34 cellular contexts compared by ENCODE assay signal in genomic region chr18:10924290-10924689, GRCh38.
"Had no signal": no experiment of that assay in that cellular context is flagged by ENCODE, and none has a peak within 500 bp of the region (broad histone marks: within the 10 kb centered on the region; RNA-seq: fewer than 3 reads in every experiment).

No MANE protein-coding gene starts in this region.

- H3K27ac Mint-ChIP-seq: activated B cell treated with CpG ODN at 0.5 μM for 24 hours; activated CD8-positive, alpha-beta T cell treated with anti-CD3 and anti-CD28 coated beads for 36 hours; activated naive CD8-positive, alpha-beta T cell; activated T-helper 17 cell treated with anti-CD3 and anti-CD28 coated beads, Interleukin-2, amount 50 U/mL, for 72 hours; effector memory CD8-positive, alpha-beta T cell; T-helper 17 cell; T-helper 2 cell treated with Interferon-gamma antibody and Interleukin-4, amounts not matched to agents 5 μg/mL and 100 μg/mL, for 36 hours had no signal

- ATAC-seq: activated CD4-positive, CD25-positive, alpha-beta regulatory T cell treated with anti-CD3 and anti-CD28 coated beads, Interleukin-2, amount 50 U/mL, for 24 hours; activated CD8-positive, alpha-beta T cell treated with anti-CD3 and anti-CD28 coated beads for 36 hours; activated T-cell treated with anti-CD3 and anti-CD28 coated beads, Interleukin-2, amount 50 U/mL, for 4 hours; activated T-helper 17 cell treated with anti-CD3 and anti-CD28 coated beads, Interleukin-2, amount 50 U/mL, for 72 hours; body of pancreas; effector memory CD8-positive, alpha-beta T cell; foreskin keratinocyte; gastrocnemius medialis; heart left ventricle; T-helper 17 cell had no signal

- H3K36me3 Mint-ChIP-seq: activated naive CD8-positive, alpha-beta T cell had no signal

- H3K36me3 ChIP-seq: breast epithelium, cardiac muscle cell, esophagus muscularis mucosa, gastrocnemius medialis, heart left ventricle, WERI-Rb-1 had no signal

- H3K4me1 Mint-ChIP-seq: activated B cell treated with CpG ODN at 0.5 μM for 24 hours; activated T-helper 17 cell treated with anti-CD3 and anti-CD28 coated beads, Interleukin-2, amount 50 U/mL, for 72 hours; central memory CD8-positive, alpha-beta T cell; T-helper 17 cell had no signal

- H3K27ac ChIP-seq: body of pancreas, breast epithelium, cardiac muscle cell, esophagus muscularis mucosa, foreskin keratinocyte, gastrocnemius medialis, heart left ventricle, WERI-Rb-1 had no signal

- H3K27me3 ChIP-seq: body of pancreas, breast epithelium, cardiac muscle cell, foreskin keratinocyte, heart left ventricle had no signal

- H3K9me3 Mint-ChIP-seq: activated B cell treated with CpG ODN at 0.5 μM for 24 hours; activated CD8-positive, alpha-beta T cell treated with anti-CD3 and anti-CD28 coated beads for 36 hours; activated T-cell treated with anti-CD3 and anti-CD28 coated beads, Interleukin-2, amount 50 U/mL, for 4 hours; activated T-helper 17 cell treated with anti-CD3 and anti-CD28 coated beads, Interleukin-2, amount 50 U/mL, for 72 hours; central memory CD8-positive, alpha-beta T cell; T-helper 2 cell treated with Interferon-gamma antibody and Interleukin-4, amounts not matched to agents 5 μg/mL and 100 μg/mL, for 36 hours had no signal

- H3K27me3 Mint-ChIP-seq: activated CD8-positive, alpha-beta T cell treated with anti-CD3 and anti-CD28 coated beads for 36 hours; activated naive CD8-positive, alpha-beta T cell had no signal

- H3K4me3 ChIP-seq: body of pancreas, breast epithelium, cardiac muscle cell, esophagus muscularis mucosa, gastrocnemius medialis, heart left ventricle had no signal

- H3K9me3 ChIP-seq: body of pancreas, breast epithelium, esophagus muscularis mucosa, gastrocnemius medialis, heart left ventricle had no signal

- H3K4me3 Mint-ChIP-seq: activated B cell treated with CpG ODN at 0.5 μM for 24 hours; activated CD8-positive, alpha-beta T cell treated with anti-CD3 and anti-CD28 coated beads for 36 hours; activated naive CD8-positive, alpha-beta T cell; activated T-cell treated with anti-CD3 and anti-CD28 coated beads, Interleukin-2, amount 50 U/mL, for 4 hours; activated T-helper 17 cell treated with anti-CD3 and anti-CD28 coated beads, Interleukin-2, amount 50 U/mL, for 72 hours; central memory CD8-positive, alpha-beta T cell; effector memory CD8-positive, alpha-beta T cell; T-helper 17 cell; T-helper 2 cell treated with Interferon-gamma antibody and Interleukin-4, amounts not matched to agents 5 μg/mL and 100 μg/mL, for 36 hours had no signal

- H3K4me1 ChIP-seq: breast epithelium, foreskin keratinocyte had no signal

- DNase-seq: activated B cell treated with CpG ODN at 0.5 μM for 24 hours; activated CD4-positive, alpha-beta T cell treated with anti-CD3 and anti-CD28 coated beads for 48 hours; activated CD4-positive, alpha-beta T cell treated with anti-CD3 and anti-CD28 coated beads, Interleukin-2, amount 50 U/mL, for 1 hour; activated CD4-positive, alpha-beta T cell treated with anti-CD3 and anti-CD28 coated beads, Interleukin-2, amount 50 U/mL, for 48 hours; activated CD8-positive, alpha-beta memory T cell treated with anti-CD3 and anti-CD28 coated beads for 24 hours; activated CD8-positive, alpha-beta T cell treated with anti-CD3 and anti-CD28 coated beads for 36 hours; activated effector memory CD4-positive, alpha-beta T cell treated with Interleukin-2 at 50 U/mL for 16 hours; activated gamma-delta T cell treated with Interleukin-2 at 50 U/mL for 16 hours; activated naive CD4-positive, alpha-beta T cell treated with anti-CD3 and anti-CD28 coated beads, Interleukin-2, amount 50 U/mL, for 16 hours; activated naive CD4-positive, alpha-beta T cell treated with Interleukin-2 at 50 U/mL for 16 hours; activated T-cell treated with anti-CD3 and anti-CD28 coated beads, Interleukin-2, amount 50 U/mL, for 4 hours; amniotic stem cell; anterior cingulate cortex; body of pancreas; cortex of kidney; dermis blood vessel endothelial cell; effector CD4-positive, alpha-beta T cell; effector memory CD8-positive, alpha-beta T cell; erythroblast; foreskin keratinocyte; gastrocnemius medialis; glutamatergic neuron; heart left ventricle; T-helper 17 cell; T1000; WERI-Rb-1 had no signal
